ENCODE assay signal across 19 cellular contexts in genomic region chr10:6558272-6558671, GRCh38. TPM values are rescaled to one million over a fixed set of nuclear protein-coding genes. Genes with fewer than 3 reads are reported as not detected.
DNase-seq lines count a peak whose midpoint lies in the region; ATAC-seq, FAIRE-seq and TF ChIP-seq lines count a peak whose summit lies in the region.
"Had no signal": no experiment of that assay in that cellular context is flagged by ENCODE, and none has a peak within 500 bp of the region (broad histone marks: within the 10 kb centered on the region; RNA-seq: fewer than 3 reads in every experiment).

No MANE protein-coding gene starts in this region.

- no peaks in the 10 kb centered on the region for H3K27me3 Mint-ChIP-seq in activated naive CD4-positive, alpha-beta T cell treated with anti-CD3 and anti-CD28 coated beads, Interleukin-2, amount 50 U/mL, for 24 hours
- H3K27me3 Mint-ChIP-seq in activated CD4-positive, alpha-beta memory T cell treated with anti-CD3 and anti-CD28 coated beads, Interleukin-2, amount 10 ng/mL, durations not matched to agents 7 days and 5 days, result no peaks in the 10 kb centered on the region

- no peak for TF ChIP-seq EP300 in transverse colon (IDR thresholded peaks at IDR 0.05; ENCODE audit: low read depth)
- no peak for TF ChIP-seq EP300 in suprapubic skin (IDR thresholded peaks at IDR 0.05)

- intact Hi-C loops in transverse colon (cut with DNase I; ENCODE audit: low total_unique reads) (no loop called here), Right ventricle myocardium inferior (cut with DNase I) (no loop called here)

- peak overlapping the region; percentile 78 for H3K4me3 Mint-ChIP-seq in activated naive CD4-positive, alpha-beta T cell treated with anti-CD3 and anti-CD28 coated beads, Interleukin-2, amount 50 U/mL, for 24 hours
- H3K4me3 Mint-ChIP-seq in activated CD4-positive, alpha-beta memory T cell treated with anti-CD3 and anti-CD28 coated beads, Interleukin-2, amount 10 ng/mL, durations not matched to agents 7 days and 5 days, result peak overlapping the region; percentile 60

- FAIRE-seq in endometrium (lab: Jason Lieb, UNC), result peak; percentile 81

- H3K4me3 ChIP-seq in transverse colon (no peak overlapping the region), suprapubic skin (no peak overlapping the region)
- H3K4me3 ChIP-seq: ascending aorta, heart left ventricle, tibial artery had no signal

- H3K36me3 Mint-ChIP-seq in activated naive CD4-positive, alpha-beta T cell treated with anti-CD3 and anti-CD28 coated beads, Interleukin-2, amount 50 U/mL, for 24 hours, result peaks cover 26% of the 10 kb centered on the region
- peaks cover 74% of the 10 kb centered on the region for H3K36me3 Mint-ChIP-seq in activated CD4-positive, alpha-beta memory T cell treated with anti-CD3 and anti-CD28 coated beads, Interleukin-2, amount 10 ng/mL, durations not matched to agents 7 days and 5 days (ENCODE audit: low read depth)

- no peak for ATAC-seq in Right ventricle myocardium inferior
- no peak for ATAC-seq in HG03095 (IDR thresholded peaks at IDR 0.05; ENCODE audit: unreplicated experiment)
- ATAC-seq: heart left ventricle, left ventricle myocardium superior, SK-N-SH treated with all-trans-retinoic acid at 6 μM for 48 hours had no signal

- POLR2A ChIA-PET in activated CD4-positive, alpha-beta memory T cell treated with anti-CD3 and anti-CD28 coated beads, Interleukin-2, amount 10 ng/mL, durations not matched to agents 7 days and 5 days (lab: Charles Lee), result interaction anchor here (0.7 to 7.1 kb wide), 18 partner anchors 12 to 370 kb away, joined by 3 to 91 read pairs (median 6); no protein-coding TSS in a partner anchor

- peaks cover 90% of the 10 kb centered on the region for H3K4me1 Mint-ChIP-seq in activated naive CD4-positive, alpha-beta T cell treated with anti-CD3 and anti-CD28 coated beads, Interleukin-2, amount 50 U/mL, for 24 hours
- peaks cover 87% of the 10 kb centered on the region for H3K4me1 Mint-ChIP-seq in activated CD4-positive, alpha-beta memory T cell treated with anti-CD3 and anti-CD28 coated beads, Interleukin-2, amount 10 ng/mL, durations not matched to agents 7 days and 5 days

- H3K36me3 ChIP-seq in transverse colon, result no peaks in the 10 kb centered on the region
- H3K36me3 ChIP-seq in suprapubic skin, result no peaks in the 10 kb centered on the region
- H3K36me3 ChIP-seq: ascending aorta, heart left ventricle, neutrophil, tibial artery had no signal

- H3K9me3 Mint-ChIP-seq in activated naive CD4-positive, alpha-beta T cell treated with anti-CD3 and anti-CD28 coated beads, Interleukin-2, amount 50 U/mL, for 24 hours, result peaks cover 10% of the 10 kb centered on the region
- no peaks in the 10 kb centered on the region for H3K9me3 Mint-ChIP-seq in activated CD4-positive, alpha-beta memory T cell treated with anti-CD3 and anti-CD28 coated beads, Interleukin-2, amount 10 ng/mL, durations not matched to agents 7 days and 5 days

- peak overlapping the region; percentile 73 for H3K27ac Mint-ChIP-seq in activated naive CD4-positive, alpha-beta T cell treated with anti-CD3 and anti-CD28 coated beads, Interleukin-2, amount 50 U/mL, for 24 hours
- peak overlapping the region; percentile 91 for H3K27ac Mint-ChIP-seq in activated CD4-positive, alpha-beta memory T cell treated with anti-CD3 and anti-CD28 coated beads, Interleukin-2, amount 10 ng/mL, durations not matched to agents 7 days and 5 days

- TF ChIP-seq POLR2A in transverse colon (IDR thresholded peaks at IDR 0.05), result no peak
- TF ChIP-seq POLR2A in suprapubic skin (IDR thresholded peaks at IDR 0.05), result no peak

- in situ Hi-C loops in transverse colon (cut with MboI; ENCODE audit: low pct_ligation_motif_present in 1 of 4, low pct_unique_long_range_greater_than_20kb in 1 of 4, low sequenced_read_pairs in 3 of 4), result no loop called here

- no peaks in the 10 kb centered on the region for H3K9me3 ChIP-seq in transverse colon
- no peaks in the 10 kb centered on the region for H3K9me3 ChIP-seq in suprapubic skin
- H3K9me3 ChIP-seq: ascending aorta, heart left ventricle, neutrophil, tibial artery had no signal

- H3K4me1 ChIP-seq in transverse colon (no peaks in the 10 kb centered on the region), suprapubic skin (no peaks in the 10 kb centered on the region)
- H3K4me1 ChIP-seq: ascending aorta, tibial artery had no signal

- TF ChIP-seq CTCF in transverse colon (IDR thresholded peaks at IDR 0.05) (no peak), suprapubic skin (IDR thresholded peaks at IDR 0.05) (no peak)

- H3K27me3 ChIP-seq in transverse colon (no peaks in the 10 kb centered on the region), suprapubic skin (peaks cover 6% of the 10 kb centered on the region)
- H3K27me3 ChIP-seq: ascending aorta, neutrophil, tibial artery had no signal

- CTCF ChIA-PET in activated CD4-positive, alpha-beta memory T cell treated with anti-CD3 and anti-CD28 coated beads, Interleukin-2, amount 10 ng/mL, durations not matched to agents 7 days and 5 days (lab: Charles Lee), result interaction anchor here (1.3 to 5.1 kb wide), 8 partner anchors 15 to 112 kb away, joined by 3 to 25 read pairs (median 6); partner anchors contain the start of gene PRKCQ

- DNase-seq in activated naive CD4-positive, alpha-beta T cell (lab: John Stamatoyannopoulos, UW), result no peak
- DNase-seq in activated CD4-positive, alpha-beta memory T cell treated with anti-CD3 and anti-CD28 coated beads, Interleukin-2, amount 10 ng/mL, durations not matched to agents 7 days and 5 days, result no peak
- DNase-seq in transverse colon (no peak), Right ventricle myocardium inferior (ENCODE audit: missing footprints) (no peak), suprapubic skin (ENCODE audit: low spot score in 2 of 2) (no peak)
- DNase-seq: activated CD4-positive, alpha-beta T cell treated with anti-CD3 and anti-CD28 coated beads for 4 hours; cerebellar nuclear complex; effector CD8-positive, alpha-beta T cell; heart left ventricle; left ventricle myocardium superior; NCI-H187 treated with DMSO at 0.1 percent for 48 hours; NCI-H446 treated with DMSO at 0.1 percent for 48 hours; tibial artery had no signal

- WGBS in transverse colon (ENCODE audit: low coverage in 1 of 2), 2 donors, result 73 to 84% methylated on average over 2 of the region's 2 CpGs
- 85% methylated on average over 2 of the region's 2 CpGs for WGBS in suprapubic skin

- H3K27ac ChIP-seq in transverse colon (peak overlapping the region; percentile 0 to 39 (median 32)), suprapubic skin (no peak overlapping the region)
- H3K27ac ChIP-seq: ascending aorta, neutrophil, tibial artery had no signal

RNA-seq across cellular contexts. Expression of gene PRKCQ, which starts 21.8 kb away (rescaled TPM):
- 10 to 100 TPM; 69.3 to 70.6 TPM for total RNA-seq in activated CD4-positive, alpha-beta memory T cell treated with anti-CD3 and anti-CD28 coated beads, Interleukin-2, amount 10 ng/mL, durations not matched to agents 7 days and 5 days
- total RNA-seq in transverse colon (1 to 10 TPM in 2 of 4 donors, under 1 TPM in 2; 0.60 to 2.7 (median 1.2) TPM), Right ventricle myocardium inferior (0.16 TPM), suprapubic skin (1 to 10 TPM in 1 of 4 donors, under 1 TPM in 1, not detected in 2; 0.51 to 1.0 TPM)
- total RNA-seq: ascending aorta had no signal

Comparison
In these comparisons a context has a peak if more than half of its experiments do, and no peak if none do; other contexts are left out.
1. RNA of gene PRKCQ, which starts 21.8 kb away (total RNA-seq): 69.3 to 70.6 TPM in activated CD4-positive, alpha-beta memory T cell treated with anti-CD3 and anti-CD28 coated beads, Interleukin-2, amount 10 ng/mL, durations not matched to agents 7 days and 5 days; 0.60 to 2.7 TPM in transverse colon, 0.51 to 1.0 TPM in suprapubic skin and 0.16 TPM in Right ventricle myocardium inferior (single experiment); every median in the first group is over 10 times any median in the second.